1 cellular context compared by ENCODE assay signal in genomic region chr5:86997501-86997900, GRCh38.
TF ChIP-seq lines count a peak whose summit lies in the region.

No MANE protein-coding gene starts in this region.

TF ChIP-seq in H1, 55 proteins besides CTCF, POLR2A, EP300 and RAD21 (continued from another document):
- TF ChIP-seq CHD7 (IDR thresholded peaks at IDR 0.05; ENCODE audit: insufficient replicate concordance, low read length) (no peak), ATF3 (IDR thresholded peaks at IDR 0.05; ENCODE audit: insufficient read depth, low read depth, low read length) (no peak), CBX8 (IDR thresholded peaks at IDR 0.05; ENCODE audit: borderline replicate concordance, low read depth, low read length) (no peak), TCF12 (IDR thresholded peaks at IDR 0.05; ENCODE audit: low read depth, low read length) (no peak), CHD1 (IDR thresholded peaks at IDR 0.05; ENCODE audit: low read depth, low read length) (no peak), KDM5A (IDR thresholded peaks at IDR 0.05; ENCODE audit: low read length) (no peak)
